ENCODE assay signal across 15 cellular contexts in the genomic region with DNA sequence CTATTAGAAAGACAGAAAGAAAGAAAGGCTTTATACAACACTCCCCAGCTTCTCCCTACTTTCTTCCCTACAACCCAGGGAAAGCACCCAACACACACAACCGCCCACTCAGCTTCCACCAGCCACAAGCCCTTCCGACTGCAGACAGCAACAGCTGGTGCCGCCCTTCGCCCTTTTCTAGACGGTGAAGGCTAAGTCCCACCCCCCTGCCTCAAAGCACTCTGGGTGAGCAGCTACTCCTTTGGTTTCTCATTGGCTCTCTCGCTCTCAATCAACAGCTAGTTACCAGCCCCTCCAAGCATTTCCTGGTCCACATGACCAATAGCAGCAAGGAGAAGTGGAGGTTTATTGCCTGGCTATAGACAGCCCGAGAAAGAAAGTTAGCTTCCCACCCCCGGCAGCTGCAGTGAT.
DNase-seq lines count a peak whose midpoint lies in the region; ATAC-seq and TF ChIP-seq lines count a peak whose summit lies in the region.
"Had no signal": no experiment of that assay in that cellular context is flagged by ENCODE, and none has a peak within 500 bp of the region (broad histone marks: within the 10 kb centered on the region; RNA-seq: fewer than 3 reads in every experiment).

No MANE protein-coding gene starts in this region.

- H3K36me3 ChIP-seq in SJCRH30, result no peaks in the 10 kb centered on the region
- H3K36me3 ChIP-seq in testis (ENCODE audit: low read depth, missing control alignments), result no peaks in the 10 kb centered on the region
- H3K36me3 ChIP-seq: colonic mucosa, stomach had no signal

- TF ChIP-seq POLR2A in testis (IDR thresholded peaks at IDR 0.05), result no peak

- H3K27ac ChIP-seq in SJCRH30 (no peak overlapping the region), testis (peak overlapping the region in 1 of 2 donors; percentile 24)
- H3K27ac ChIP-seq: colonic mucosa, parathyroid adenoma, stomach had no signal

- H3K4me1 ChIP-seq in SJCRH30, result no peaks in the 10 kb centered on the region
- H3K4me1 ChIP-seq in testis, result no peaks in the 10 kb centered on the region
- H3K4me1 ChIP-seq: colonic mucosa, parathyroid adenoma, stomach had no signal

- WGBS in testis, 2 donors, result 47 to 64% methylated on average over 8 of the region's 8 CpGs

- H3K27me3 ChIP-seq in SJCRH30, result no peaks in the 10 kb centered on the region
- no peaks in the 10 kb centered on the region for H3K27me3 ChIP-seq in testis
- H3K27me3 ChIP-seq: colonic mucosa had no signal

- no peaks in the 10 kb centered on the region for H3K9me3 ChIP-seq in SJCRH30 (replicated peaks)
- H3K9me3 ChIP-seq in testis, result no peaks in the 10 kb centered on the region
- H3K9me3 ChIP-seq: colonic mucosa had no signal

- TF ChIP-seq CTCF in testis (IDR thresholded peaks at IDR 0.05), result no peak

- peak overlapping the region; percentile 19 for H3K4me3 ChIP-seq in SJCRH30
- H3K4me3 ChIP-seq in testis, result peak overlapping the region; percentile 29 to 45
- H3K4me3 ChIP-seq: colonic mucosa, stomach had no signal

- ATAC-seq in GM21529 (IDR thresholded peaks at IDR 0.05; ENCODE audit: unreplicated experiment), result no peak
- ATAC-seq: left ventricle myocardium superior had no signal

- DNase-seq in NCI-H2171 treated with DMSO at 0.1 percent for 48 hours (lab: John Stamatoyannopoulos, UW), result peak; percentile 5
- no peak for DNase-seq in NCI-H2171 (lab: John Stamatoyannopoulos, UW)
- DNase-seq in SJCRH30, result peak; percentile 82 to 87
- peak; percentile 58 for DNase-seq in iPS-NIHi11 (ENCODE audit: low spot score)
- peak; percentile 87 for DNase-seq in testis
- DNase-seq in activated naive CD4-positive, alpha-beta T cell treated with Interleukin-2 at 50 U/mL for 16 hours, result no peak
- no peak for DNase-seq in NCI-H2081 treated with DMSO at 0.1 percent for 48 hours (lab: John Stamatoyannopoulos, UW)
- DNase-seq: activated naive CD8-positive, alpha-beta T cell treated with anti-CD3 and anti-CD28 coated beads for 36 hours; colonic mucosa; DMS53; left ventricle myocardium superior; stimulated activated CD4-positive, alpha-beta T cell treated with anti-CD3 and anti-CD28 coated beads, Interleukin-4, amount 100 ng/mL, for 1 hour; stomach had no signal

- intact Hi-C loops in testis (cut with DNase I; ENCODE audit: low total_unique reads), result no loop called here

Comparison
In these comparisons a context has a peak if more than half of its experiments do, and no peak if none do; other contexts are left out.
1. DNase-seq: peak in NCI-H2171 treated with DMSO at 0.1 percent for 48 hours (single experiment), SJCRH30 (2 of 2), iPS-NIHi11 (single experiment) and testis (single experiment); none in NCI-H2171 (single experiment), activated naive CD4-positive, alpha-beta T cell treated with Interleukin-2 at 50 U/mL for 16 hours (single experiment) and NCI-H2081 treated with DMSO at 0.1 percent for 48 hours (single experiment).